24 cellular contexts compared by ENCODE assay signal in genomic region chr2:232435375-232435648, GRCh38. TPM values are rescaled to one million over a fixed set of nuclear protein-coding genes. Genes with fewer than 3 reads are reported as not detected.
DNase-seq lines count a peak whose midpoint lies in the region; ATAC-seq, FAIRE-seq and TF ChIP-seq lines count a peak whose summit lies in the region.
"Had no signal": no experiment of that assay in that cellular context is flagged by ENCODE, and none has a peak within 500 bp of the region (broad histone marks: within the 10 kb centered on the region; RNA-seq: fewer than 3 reads in every experiment).

No MANE protein-coding gene starts in this region.

- H3K4me3 Mint-ChIP-seq in activated naive CD4-positive, alpha-beta T cell treated with anti-CD3 and anti-CD28 coated beads, Interleukin-2, amount 10 ng/mL, durations not matched to agents 7 days and 5 days = no peak overlapping the region
- H3K4me3 Mint-ChIP-seq in astrocyte (ENCODE audit: unreplicated experiment) = no peak overlapping the region
- H3K4me3 Mint-ChIP-seq in neural crest cell = no peak overlapping the region
- H3K4me3 Mint-ChIP-seq: B cell; CD4-positive, CD25-positive, alpha-beta regulatory T cell; CD8-positive, alpha-beta memory T cell; HFFc6; IgD-negative memory B cell had no signal

- H3K27me3 Mint-ChIP-seq in activated naive CD4-positive, alpha-beta T cell treated with anti-CD3 and anti-CD28 coated beads, Interleukin-2, amount 10 ng/mL, durations not matched to agents 7 days and 5 days = peaks cover 16% of the 10 kb centered on the region
- H3K27me3 Mint-ChIP-seq in astrocyte (ENCODE audit: low read depth, unreplicated experiment) (peaks cover 38% of the 10 kb centered on the region), neural crest cell (ENCODE audit: low read depth) (no peaks in the 10 kb centered on the region)
- H3K27me3 Mint-ChIP-seq: B cell; CD4-positive, CD25-positive, alpha-beta regulatory T cell had no signal

- no peak for DNase-seq in activated naive CD4-positive, alpha-beta T cell treated with anti-CD3 and anti-CD28 coated beads, Interleukin-2, amount 50 U/mL, for 72 hours (ENCODE audit: low spot score in 2 of 2)
- no peak for DNase-seq in activated naive CD4-positive, alpha-beta T cell treated with anti-CD3 and anti-CD28 coated beads, Interleukin-2, amount 10 ng/mL, durations not matched to agents 7 days and 5 days
- DNase-seq in astrocyte (ENCODE audit: low read depth) (no peak), neural crest cell (ENCODE audit: low read depth, low spot score) (no peak), NCI-H1930 (lab: John Stamatoyannopoulos, UW) (no peak), ACHN (no peak)
- DNase-seq: C1 segment of cervical spinal cord; CD4-positive, CD25-positive, alpha-beta regulatory T cell; CD8-positive, alpha-beta memory T cell; COR-L47; GDM1; GM23248; HCEC 1CT; HFFc6; KBM-7 had no signal

- no peak overlapping the region for H3K4me2 ChIP-seq in astrocyte (ENCODE audit: low read length)
- H3K4me2 ChIP-seq: A549 had no signal

- in situ Hi-C loops in ACHN (cut with HindIII; ENCODE audit: low pct_ligation_motif_present, low pct_unique_long_range_greater_than_20kb, low sequenced_read_pairs) = no loop called here

- no peaks in the 10 kb centered on the region for H3K36me3 Mint-ChIP-seq in activated naive CD4-positive, alpha-beta T cell treated with anti-CD3 and anti-CD28 coated beads, Interleukin-2, amount 50 U/mL, for 72 hours
- no peaks in the 10 kb centered on the region for H3K36me3 Mint-ChIP-seq in activated naive CD4-positive, alpha-beta T cell treated with anti-CD3 and anti-CD28 coated beads, Interleukin-2, amount 10 ng/mL, durations not matched to agents 7 days and 5 days
- no peaks in the 10 kb centered on the region for H3K36me3 Mint-ChIP-seq in astrocyte (ENCODE audit: low read depth, unreplicated experiment)
- no peaks in the 10 kb centered on the region for H3K36me3 Mint-ChIP-seq in neural crest cell (ENCODE audit: low read depth)
- H3K36me3 Mint-ChIP-seq: CD4-positive, CD25-positive, alpha-beta regulatory T cell; CD8-positive, alpha-beta memory T cell; IgD-negative memory B cell had no signal

- CTCF ChIA-PET in activated naive CD4-positive, alpha-beta T cell treated with anti-CD3 and anti-CD28 coated beads, Interleukin-2, amount 10 ng/mL, durations not matched to agents 7 days and 5 days (lab: Charles Lee) = interaction anchor here (1.0 to 1.1 kb wide), 3 partner anchors 12 to 513 kb away, joined by 3 read pairs; no protein-coding TSS in a partner anchor

- peak overlapping the region; percentile 20 to 33 for H3K27ac Mint-ChIP-seq in activated naive CD4-positive, alpha-beta T cell treated with anti-CD3 and anti-CD28 coated beads, Interleukin-2, amount 50 U/mL, for 72 hours
- H3K27ac Mint-ChIP-seq in activated naive CD4-positive, alpha-beta T cell treated with anti-CD3 and anti-CD28 coated beads, Interleukin-2, amount 10 ng/mL, durations not matched to agents 7 days and 5 days = no peak overlapping the region
- H3K27ac Mint-ChIP-seq in astrocyte (ENCODE audit: unreplicated experiment) (peak overlapping the region; percentile 41), neural crest cell (ENCODE audit: unreplicated experiment) (peak overlapping the region; percentile 35)
- H3K27ac Mint-ChIP-seq: B cell, HFFc6 had no signal

- H3K27me3 ChIP-seq in astrocyte (ENCODE audit: insufficient read depth, low read length) = peaks cover 4% of the 10 kb centered on the region

- TF ChIP-seq CTCF in astrocyte (IDR thresholded peaks at IDR 0.05; ENCODE audit: insufficient read depth, low read depth, low read length) (no peak), neural crest cell (conservative IDR thresholded peaks at IDR 0.05) (no peak)

- no peak for ATAC-seq in activated naive CD4-positive, alpha-beta T cell treated with anti-CD3 and anti-CD28 coated beads, Interleukin-2, amount 50 U/mL, for 72 hours
- ATAC-seq in HG02678 (IDR thresholded peaks at IDR 0.05; ENCODE audit: unreplicated experiment) (no peak), GM18502 (IDR thresholded peaks at IDR 0.05; ENCODE audit: poor library complexity, unreplicated experiment) (no peak)
- ATAC-seq: A549, HepG2 had no signal

- H3K4me1 ChIP-seq in astrocyte (ENCODE audit: insufficient read depth, low read length) = no peaks in the 10 kb centered on the region

- no peaks in the 10 kb centered on the region for H3K36me3 ChIP-seq in astrocyte (ENCODE audit: insufficient read depth, low read length)

- H3K27ac ChIP-seq in astrocyte (ENCODE audit: low read depth, low read length) = no peak overlapping the region
- H3K27ac ChIP-seq: 22Rv1, A549, GM23248 had no signal

- H3K79me2 ChIP-seq in astrocyte (ENCODE audit: insufficient read depth, low read length) = no peaks in the 10 kb centered on the region

- H3K4me3 ChIP-seq in astrocyte (ENCODE audit: insufficient read depth, low read depth, low read length) = no peak overlapping the region
- H3K4me3 ChIP-seq: A549, GM23248 had no signal

- no peaks in the 10 kb centered on the region for H3K9me3 ChIP-seq in astrocyte (ENCODE audit: insufficient read depth, low read depth, low read length)
- H3K9me3 ChIP-seq: A549 had no signal

- H3K4me1 Mint-ChIP-seq in activated naive CD4-positive, alpha-beta T cell treated with anti-CD3 and anti-CD28 coated beads, Interleukin-2, amount 10 ng/mL, durations not matched to agents 7 days and 5 days = no peaks in the 10 kb centered on the region
- H3K4me1 Mint-ChIP-seq in astrocyte (ENCODE audit: low read depth, unreplicated experiment) = no peaks in the 10 kb centered on the region
- H3K4me1 Mint-ChIP-seq in neural crest cell = no peaks in the 10 kb centered on the region

- H3K9me3 Mint-ChIP-seq in activated naive CD4-positive, alpha-beta T cell treated with anti-CD3 and anti-CD28 coated beads, Interleukin-2, amount 50 U/mL, for 72 hours = no peaks in the 10 kb centered on the region
- H3K9me3 Mint-ChIP-seq in activated naive CD4-positive, alpha-beta T cell treated with anti-CD3 and anti-CD28 coated beads, Interleukin-2, amount 10 ng/mL, durations not matched to agents 7 days and 5 days = no peaks in the 10 kb centered on the region
- H3K9me3 Mint-ChIP-seq in astrocyte (ENCODE audit: unreplicated experiment) (no peaks in the 10 kb centered on the region), neural crest cell (no peaks in the 10 kb centered on the region)
- H3K9me3 Mint-ChIP-seq: HFFc6, IgD-negative memory B cell had no signal

- no peak overlapping the region for H2AFZ ChIP-seq in astrocyte (ENCODE audit: low read depth, low read length)
- H2AFZ ChIP-seq: GM23248 had no signal

- no peaks in the 10 kb centered on the region for H4K20me1 ChIP-seq in astrocyte (ENCODE audit: insufficient read depth, low read length)

- H3K9ac ChIP-seq in astrocyte (ENCODE audit: low read length) = no peak overlapping the region
- H3K9ac ChIP-seq: GM23248 had no signal

- no peak for FAIRE-seq in astrocyte (lab: Jason Lieb, UNC)
- FAIRE-seq: A549, D721Med, H54, HepG2 had no signal

RNA-seq across cellular contexts. Expression of gene ALPI, which starts 20.6 kb away (rescaled TPM):
- not detected for total RNA-seq in activated naive CD4-positive, alpha-beta T cell treated with anti-CD3 and anti-CD28 coated beads, Interleukin-2, amount 50 U/mL, for 72 hours
- total RNA-seq in astrocyte (not detected in 2 replicates), neural crest cell (not detected in 2 replicates)
- total RNA-seq: B cell; CD4-positive, CD25-positive, alpha-beta regulatory T cell; CD8-positive, alpha-beta memory T cell; GM23248; HepG2; HFFc6 had no signal

RNA-seq across cellular contexts. Expression of gene ALPG, which starts 28.7 kb away (rescaled TPM):
- not detected for total RNA-seq in activated naive CD4-positive, alpha-beta T cell treated with anti-CD3 and anti-CD28 coated beads, Interleukin-2, amount 50 U/mL, for 72 hours
- 0.19 and 0.27 TPM in 2 replicates for total RNA-seq in astrocyte
- total RNA-seq in neural crest cell = not detected in 2 replicates
- total RNA-seq: B cell; CD4-positive, CD25-positive, alpha-beta regulatory T cell; CD8-positive, alpha-beta memory T cell; GM23248; HepG2; HFFc6 had no signal

RNA-seq across cellular contexts. Expression of gene ECEL1, which starts 52.3 kb away (rescaled TPM):
- total RNA-seq in activated naive CD4-positive, alpha-beta T cell treated with anti-CD3 and anti-CD28 coated beads, Interleukin-2, amount 50 U/mL, for 72 hours = not detected
- total RNA-seq in astrocyte = 0.14 TPM in 1 of 2 replicates, not detected in the other
- 42.9 and 43.9 TPM in 2 replicates for total RNA-seq in neural crest cell
- total RNA-seq: CD4-positive, CD25-positive, alpha-beta regulatory T cell; CD8-positive, alpha-beta memory T cell; HepG2; HFFc6 had no signal

RNA-seq across cellular contexts. Expression of gene ALPP, which starts 56.8 kb away (rescaled TPM):
- total RNA-seq in activated naive CD4-positive, alpha-beta T cell treated with anti-CD3 and anti-CD28 coated beads, Interleukin-2, amount 50 U/mL, for 72 hours = under 1 TPM; 0.16 to 0.53 TPM
- 0.32 TPM in 1 of 2 replicates, not detected in the other for total RNA-seq in astrocyte
- total RNA-seq in neural crest cell = not detected in 2 replicates
- total RNA-seq: B cell; CD4-positive, CD25-positive, alpha-beta regulatory T cell; CD8-positive, alpha-beta memory T cell; GM23248; HepG2; HFFc6 had no signal

Comparison
In these comparisons a context has a peak if more than half of its experiments do, and no peak if none do; other contexts are left out.
1. RNA of gene ECEL1, which starts 52.3 kb away (total RNA-seq): 42.9 to 43.9 TPM in neural crest cell; 0.14 TPM in astrocyte and not detected in activated naive CD4-positive, alpha-beta T cell treated with anti-CD3 and anti-CD28 coated beads, Interleukin-2, amount 50 U/mL, for 72 hours; every median in the first group is over 10 times any median in the second.